19 cellular contexts compared by ENCODE assay signal in the genomic region with DNA sequence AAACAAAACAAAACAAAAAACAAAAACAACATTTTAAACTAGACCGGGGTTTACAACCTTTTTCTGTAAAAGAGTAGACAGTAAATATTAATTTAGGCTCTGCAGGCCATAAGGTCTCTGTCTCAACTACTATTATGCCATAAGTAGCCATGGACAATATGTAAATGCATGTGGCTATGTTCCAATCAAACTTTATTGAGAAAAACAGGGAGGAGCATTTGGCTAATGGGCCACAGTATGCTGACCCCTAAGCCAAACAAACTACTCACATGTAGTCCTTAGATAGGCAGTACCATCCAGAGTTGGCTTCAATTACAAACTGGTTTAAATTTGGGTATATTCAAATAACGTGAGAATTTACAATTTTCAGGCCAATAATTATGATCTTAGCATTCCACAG.
DNase-seq lines count a peak whose midpoint lies in the region; ATAC-seq and TF ChIP-seq lines count a peak whose summit lies in the region.
"Had no signal": no experiment of that assay in that cellular context is flagged by ENCODE, and none has a peak within 500 bp of the region (broad histone marks: within the 10 kb centered on the region; RNA-seq: fewer than 3 reads in every experiment).

No MANE protein-coding gene starts in this region.

- H3K4me1 ChIP-seq in A673 (ENCODE audit: insufficient read depth, low read length, poor library complexity, severe bottlenecking) (peaks cover 93% of the 10 kb centered on the region), mucosa of descending colon (ENCODE audit: low read depth) (peaks cover 14% of the 10 kb centered on the region), colonic mucosa (no peaks in the 10 kb centered on the region)
- H3K4me1 ChIP-seq in CD8-positive, alpha-beta T cell (ENCODE audit: insufficient read depth, low read length) = peaks cover 10% of the 10 kb centered on the region

- no peak overlapping the region for H3K4me3 Mint-ChIP-seq in CD4-positive, alpha-beta T cell
- H3K4me3 Mint-ChIP-seq in effector memory CD8-positive, alpha-beta T cell = no peak overlapping the region
- H3K4me3 Mint-ChIP-seq in CD8-positive, alpha-beta T cell = no peak overlapping the region
- H3K4me3 Mint-ChIP-seq: CD14-positive monocyte, H9 had no signal

- CTCF ChIA-PET in A673 (lab: Charles Lee) = no interaction called here
- CTCF ChIA-PET in CD4-positive, alpha-beta T cell (lab: Charles Lee) = interaction anchor here (0.7 to 1.3 kb wide), 3 partner anchors 144 to 1333 kb away, joined by 3 read pairs; partner anchors contain the start of gene TBL1XR1
- CTCF ChIA-PET in RWPE1 (lab: Yijun Ruan, JAX) = no interaction called here
- CTCF ChIA-PET in CD8-positive, alpha-beta T cell (lab: Charles Lee) = interaction anchor here (1.4 to 2.6 kb wide), 2 partner anchors 308 to 1099 kb away, joined by 4 to 16 read pairs; no protein-coding TSS in a partner anchor

- no peak for TF ChIP-seq CTCF in A673 (conservative IDR thresholded peaks at IDR 0.05; ENCODE audit: low read depth, low read length)
- TF ChIP-seq CTCF in CD4-positive, alpha-beta T cell (IDR thresholded peaks at IDR 0.05) = no peak
- TF ChIP-seq CTCF in RWPE1 (conservative IDR thresholded peaks at IDR 0.05; ENCODE audit: low read depth) = no peak
- TF ChIP-seq CTCF in mucosa of descending colon (IDR thresholded peaks at IDR 0.05) = no peak
- TF ChIP-seq CTCF in colonic mucosa (IDR thresholded peaks at IDR 0.05) = no peak
- no peak for TF ChIP-seq CTCF in CD8-positive, alpha-beta T cell (IDR thresholded peaks at IDR 0.05)

- DNase-seq in A673 (ENCODE audit: low spot score) (no peak), RWPE1 (ENCODE audit: low spot score) (no peak), mucosa of descending colon (no peak), colonic mucosa (no peak)
- DNase-seq in CD4-positive, alpha-beta T cell = no peak
- no peak for DNase-seq in effector memory CD8-positive, alpha-beta T cell
- no peak for DNase-seq in stimulated activated CD4-positive, alpha-beta T cell treated with anti-CD3 and anti-CD28 coated beads, Interleukin-1b, Interleukin-23, amount 100 ng/mL, for 48 hours
- no peak for DNase-seq in CD8-positive, alpha-beta T cell
- DNase-seq: ACHN, DMS153, GDM1, H9, IMR-90, Karpas-422, NCI-H1436 treated with DMSO at 0.1 percent for 48 hours, NCI-H2029, NCI-H2171, NCI-H446 had no signal

- no peak overlapping the region for H3K9ac ChIP-seq in colonic mucosa (ENCODE audit: low read depth in 2 of 2, low read length in 2 of 2)

- peaks cover 22% of the 10 kb centered on the region for H3K4me1 Mint-ChIP-seq in CD4-positive, alpha-beta T cell (ENCODE audit: low read depth)
- H3K4me1 Mint-ChIP-seq in effector memory CD8-positive, alpha-beta T cell (ENCODE audit: low read depth in 2 of 2) = peaks cover 3 to 17% of the 10 kb centered on the region in 2 donors
- peaks cover 25% of the 10 kb centered on the region for H3K4me1 Mint-ChIP-seq in CD8-positive, alpha-beta T cell (ENCODE audit: low read depth)
- H3K4me1 Mint-ChIP-seq: CD14-positive monocyte had no signal

- H3K27me3 ChIP-seq in A673 (replicated peaks; ENCODE audit: insufficient read depth, low read depth, low read length, poor library complexity) (no peaks in the 10 kb centered on the region), colonic mucosa (no peaks in the 10 kb centered on the region)
- H3K27me3 ChIP-seq in CD4-positive, alpha-beta T cell (ENCODE audit: control insufficient read depth, insufficient read depth, low read length) = no peaks in the 10 kb centered on the region
- no peaks in the 10 kb centered on the region for H3K27me3 ChIP-seq in CD8-positive, alpha-beta T cell (ENCODE audit: insufficient read depth, low read length)

- H3K36me3 ChIP-seq in A673 (ENCODE audit: insufficient read depth, low read length, poor library complexity, severe bottlenecking) (peaks cover 50% of the 10 kb centered on the region), mucosa of descending colon (ENCODE audit: low read depth) (no peaks in the 10 kb centered on the region), colonic mucosa (peaks cover 4% of the 10 kb centered on the region)
- peaks cover 18% of the 10 kb centered on the region for H3K36me3 ChIP-seq in CD8-positive, alpha-beta T cell (ENCODE audit: insufficient read depth, low read length)

- no peaks in the 10 kb centered on the region for H3K9me3 Mint-ChIP-seq in CD4-positive, alpha-beta T cell
- no peaks in the 10 kb centered on the region for H3K9me3 Mint-ChIP-seq in effector memory CD8-positive, alpha-beta T cell
- H3K9me3 Mint-ChIP-seq in CD8-positive, alpha-beta T cell = no peaks in the 10 kb centered on the region
- H3K9me3 Mint-ChIP-seq: CD14-positive monocyte, H9 had no signal

- intact Hi-C loops in A673 (cut with micrococcal nuclease; ENCODE audit: unreplicated experiment) (loop anchor here (5.0 to 10.0 kb wide), 5 partner anchors 144 to 1332 kb away; partner anchors contain the start of gene TBL1XR1), mucosa of descending colon (cut with DNase I, micrococcal nuclease) (loop anchor here (5.0 to 10.0 kb wide), 4 partner anchors 142 to 722 kb away; partner anchors contain the start of gene TBL1XR1 (in 1 of the 2)), colonic mucosa (cut with DNase I) (loop anchor here (10.0 kb wide), 2 partner anchors 312 to 722 kb away; no protein-coding TSS in a partner anchor)
- intact Hi-C loops in CD4-positive, alpha-beta T cell (cut with DNase I, micrococcal nuclease) = loop anchor here (2.0 to 10.0 kb wide), 4 partner anchors 544 to 1332 kb away; no protein-coding TSS in a partner anchor
- intact Hi-C loops in CD8-positive, alpha-beta T cell (cut with DNase I, micrococcal nuclease) = loop anchor here (5.0 to 10.0 kb wide), 7 partner anchors 178 to 1102 kb away; no protein-coding TSS in a partner anchor

- peaks cover 35% of the 10 kb centered on the region for H3K36me3 Mint-ChIP-seq in CD4-positive, alpha-beta T cell (ENCODE audit: low read depth)
- peaks cover 31% of the 10 kb centered on the region for H3K36me3 Mint-ChIP-seq in effector memory CD8-positive, alpha-beta T cell (ENCODE audit: insufficient read depth)
- H3K36me3 Mint-ChIP-seq in CD8-positive, alpha-beta T cell = peaks cover 39% of the 10 kb centered on the region

- no TSS peak for BruUV-seq in A673 (replicated peaks; lab: Mats Ljungman, UMichigan)

- no peaks in the 10 kb centered on the region for H3K27me3 Mint-ChIP-seq in CD4-positive, alpha-beta T cell
- H3K27me3 Mint-ChIP-seq in effector memory CD8-positive, alpha-beta T cell = no peaks in the 10 kb centered on the region
- no peaks in the 10 kb centered on the region for H3K27me3 Mint-ChIP-seq in CD8-positive, alpha-beta T cell (ENCODE audit: low read depth)

- H3K27ac ChIP-seq in A673 (ENCODE audit: low read depth, low read length, poor library complexity, severe bottlenecking) = peak overlapping the region; percentile 79
- no peak overlapping the region for H3K27ac ChIP-seq in CD4-positive, alpha-beta T cell (ENCODE audit: low read depth, low read length)
- peak overlapping the region; percentile 51 for H3K27ac ChIP-seq in RWPE1
- H3K27ac ChIP-seq in colonic mucosa = no peak overlapping the region
- no peak overlapping the region for H3K27ac ChIP-seq in CD8-positive, alpha-beta T cell (ENCODE audit: low read depth, low read length)

- POLR2A ChIA-PET in A673 (lab: Charles Lee; ENCODE audit: low non-redundant PET) = no interaction called here
- POLR2A ChIA-PET in CD4-positive, alpha-beta T cell (lab: Charles Lee) = interaction anchor here (0.9 to 8.6 kb wide), 3 partner anchors 38 to 306 kb away, joined by 3 to 82 read pairs (median 73); partner anchors contain the start of gene TBL1XR1
- POLR2A ChIA-PET in RWPE1 (lab: Yijun Ruan, JAX; ENCODE audit: low non-redundant PET) = no interaction called here
- POLR2A ChIA-PET in CD8-positive, alpha-beta T cell (lab: Charles Lee) = interaction anchor here (2.6 kb wide), 1 partner anchor 307 kb away, joined by 18 read pairs; no protein-coding TSS in a partner anchor

- no peak for ATAC-seq in CD4-positive, alpha-beta T cell (ENCODE audit: poor library complexity)
- no peak for ATAC-seq in effector memory CD8-positive, alpha-beta T cell (replicated peaks)
- no peak for ATAC-seq in mucosa of descending colon
- no peak for ATAC-seq in CD8-positive, alpha-beta T cell

- H3K9me3 ChIP-seq in A673 (ENCODE audit: low read depth, low read length, poor library complexity, severe bottlenecking) = no peaks in the 10 kb centered on the region
- no peaks in the 10 kb centered on the region for H3K9me3 ChIP-seq in CD4-positive, alpha-beta T cell (ENCODE audit: control insufficient read depth, low read length)
- H3K9me3 ChIP-seq in mucosa of descending colon = no peaks in the 10 kb centered on the region
- no peaks in the 10 kb centered on the region for H3K9me3 ChIP-seq in colonic mucosa
- H3K9me3 ChIP-seq in CD8-positive, alpha-beta T cell (ENCODE audit: low read length) = no peaks in the 10 kb centered on the region

- peak overlapping the region; percentile 14 for H3K27ac Mint-ChIP-seq in CD4-positive, alpha-beta T cell
- H3K27ac Mint-ChIP-seq in effector memory CD8-positive, alpha-beta T cell = peak overlapping the region; percentile 51 to 59
- H3K27ac Mint-ChIP-seq in CD8-positive, alpha-beta T cell = no peak overlapping the region

- H3K4me3 ChIP-seq in A673 (ENCODE audit: low read depth, low read length, poor library complexity, severe bottlenecking) (no peak overlapping the region), mucosa of descending colon (no peak overlapping the region), colonic mucosa (no peak overlapping the region)
- H3K4me3 ChIP-seq in CD8-positive, alpha-beta T cell (ENCODE audit: low read depth, low read length) = no peak overlapping the region

Comparison
In these comparisons a context has a peak if more than half of its experiments do, and no peak if none do; other contexts are left out.
1. H3K27ac ChIP-seq: peak in A673 (single experiment) and RWPE1 (single experiment); none in CD4-positive, alpha-beta T cell (single experiment), colonic mucosa (single experiment) and CD8-positive, alpha-beta T cell (single experiment).
2. CTCF ChIA-PET loops: an anchor here in CD4-positive, alpha-beta T cell (0.7 to 1.3 kb wide) and CD8-positive, alpha-beta T cell (1.4 to 2.6 kb wide); none called in A673 and RWPE1.
3. POLR2A ChIA-PET loops: an anchor here in CD4-positive, alpha-beta T cell (0.9 to 8.6 kb wide) and CD8-positive, alpha-beta T cell (2.6 kb wide); none called in A673 and RWPE1.